ENCODE assay signal across 24 cellular contexts in the genomic region with DNA sequence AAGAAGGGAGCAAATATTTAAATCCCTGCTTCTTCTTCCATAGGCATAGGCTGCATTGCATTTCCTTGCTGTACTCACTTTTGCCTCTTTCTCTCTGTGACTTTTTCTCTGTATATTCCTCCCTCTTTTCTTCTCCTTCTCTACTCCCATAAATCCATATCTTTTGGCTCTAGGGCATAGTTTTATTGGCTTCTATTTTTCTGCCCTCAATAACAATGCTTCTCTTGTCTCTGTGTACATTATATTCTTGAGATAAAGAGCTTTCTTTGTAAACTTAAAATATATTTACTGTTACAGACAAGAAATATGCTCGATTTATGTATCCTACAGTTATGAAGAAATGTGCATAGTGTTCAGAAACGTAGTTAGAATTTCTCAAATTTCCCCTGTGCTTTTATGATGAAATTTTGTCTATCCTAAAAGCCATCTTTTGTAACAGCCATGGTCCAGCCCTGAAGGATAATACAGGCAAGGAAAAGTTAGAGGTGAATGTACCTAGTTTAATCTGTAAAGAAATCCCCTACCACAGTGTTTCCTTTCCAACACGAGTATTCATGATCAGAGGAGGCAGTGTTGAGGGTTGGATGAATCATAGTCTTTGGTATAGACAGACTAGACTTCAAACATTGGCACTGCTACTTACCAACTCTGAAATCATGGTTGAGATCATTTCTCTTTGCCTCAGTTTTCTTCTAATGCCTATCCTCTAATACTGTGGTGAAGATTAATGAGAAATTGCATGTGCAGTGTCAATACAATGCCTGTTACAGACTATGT.
"Had no signal": no experiment of that assay in that cellular context is flagged by ENCODE, and none has a peak within 500 bp of the region (broad histone marks: within the 10 kb centered on the region; RNA-seq: fewer than 3 reads in every experiment).

No MANE protein-coding gene starts in this region.

- H3K4me1 ChIP-seq: neural progenitor cell, sigmoid colon, testis had no signal

- H3K27me3 ChIP-seq: neural progenitor cell, sigmoid colon, testis, vagina had no signal

- ATAC-seq: left cardiac atrium; naive thymus-derived CD4-positive, alpha-beta T cell; WTC11 had no signal

- H3K4me1 Mint-ChIP-seq: activated naive CD8-positive, alpha-beta T cell treated with anti-CD3 and anti-CD28 coated beads for 36 hours; naive thymus-derived CD4-positive, alpha-beta T cell; neural progenitor cell had no signal

- H3K27ac ChIP-seq: neural progenitor cell, sigmoid colon, testis had no signal

- H3K9me3 Mint-ChIP-seq: activated naive CD8-positive, alpha-beta T cell treated with anti-CD3 and anti-CD28 coated beads for 36 hours; neural progenitor cell; T-helper 1 cell treated with Interleukin-12 subunit alpha and Interleukin-12 subunit beta and Interleukin-4 antibody, amounts not matched to agents 30 μg/mL and 1 μg/mL, for 36 hours had no signal

- DNase-seq: activated CD8-positive, alpha-beta memory T cell treated with anti-CD3 and anti-CD28 coated beads, Interleukin-2, amount 50 U/mL, for 4 hours; activated naive CD4-positive, alpha-beta T cell treated with Interleukin-2 at 50 U/mL for 16 hours; activated naive CD8-positive, alpha-beta T cell treated with anti-CD3 and anti-CD28 coated beads for 36 hours; activated T-cell treated with anti-CD3 and anti-CD28 coated beads, Interleukin-2, amount 50 U/mL, for 48 hours; cerebellar nuclear complex; cortex of kidney; erythroblast; foreskin fibroblast; glutamatergic neuron; hippocampal formation; left cardiac atrium; mesendoderm; naive thymus-derived CD4-positive, alpha-beta T cell; retina; sigmoid colon; stimulated activated CD4-positive, alpha-beta T cell treated with anti-CD3 and anti-CD28 coated beads, Interleukin-15, amount 100 ng/mL, for 24 hours; stimulated activated naive CD4-positive, alpha-beta T cell; T1000; testis; trophoblast cell had no signal

- H3K4me3 Mint-ChIP-seq: activated naive CD8-positive, alpha-beta T cell treated with anti-CD3 and anti-CD28 coated beads for 36 hours; naive thymus-derived CD4-positive, alpha-beta T cell; neural progenitor cell; T-helper 1 cell treated with Interleukin-12 subunit alpha and Interleukin-12 subunit beta and Interleukin-4 antibody, amounts not matched to agents 30 μg/mL and 1 μg/mL, for 36 hours; WTC11 had no signal

- H3K27ac Mint-ChIP-seq: activated naive CD8-positive, alpha-beta T cell treated with anti-CD3 and anti-CD28 coated beads for 36 hours; naive thymus-derived CD4-positive, alpha-beta T cell; neural progenitor cell; T-helper 1 cell treated with Interleukin-12 subunit alpha and Interleukin-12 subunit beta and Interleukin-4 antibody, amounts not matched to agents 30 μg/mL and 1 μg/mL, for 36 hours; WTC11 had no signal

- H3K36me3 Mint-ChIP-seq: activated naive CD8-positive, alpha-beta T cell treated with anti-CD3 and anti-CD28 coated beads for 36 hours; naive thymus-derived CD4-positive, alpha-beta T cell; neural progenitor cell; WTC11 had no signal
